30 cellular contexts compared by ENCODE assay signal in genomic region chr1:247518613-247518891, GRCh38. TPM values are rescaled to one million over a fixed set of nuclear protein-coding genes. Genes with fewer than 3 reads are reported as not detected.
"Had no signal": no experiment of that assay in that cellular context is flagged by ENCODE, and none has a peak within 500 bp of the region (broad histone marks: within the 10 kb centered on the region; RNA-seq: fewer than 3 reads in every experiment).

No MANE protein-coding gene starts in this region.

- H3K36me3 Mint-ChIP-seq: mesothelial cell of epicardium; naive B cell; neural progenitor cell; stimulated activated effector memory CD8-positive, alpha-beta T cell treated with anti-CD3 and anti-CD28 coated beads, Interleukin-12 subunit alpha, Interleukin-12 subunit beta, amount 100 ng/mL, for 72 hours; type B pancreatic cell had no signal

- H3K36me3 ChIP-seq: lower lobe of right lung, neural progenitor cell, pancreas, prostate gland, sigmoid colon, spleen, suprapubic skin, tibial nerve, uterus had no signal

- DNase-seq: hypothalamus; kidney glomerular epithelial cell; left cardiac atrium; lower lobe of right lung; mammary epithelial cell; mesenchymal stem cell; natural killer cell; nephron progenitor cell; nucleus accumbens; sigmoid colon; small intestine; spleen; stimulated activated CD4-positive, alpha-beta T cell treated with anti-CD3 and anti-CD28 coated beads, Interleukin-4, amount 100 ng/mL, for 24 hours; stimulated activated naive CD4-positive, alpha-beta T cell; uterus had no signal

- H3K4me3 ChIP-seq: neural progenitor cell, prostate gland, sigmoid colon, suprapubic skin, tibial nerve, uterus had no signal

- FAIRE-seq: keratinocyte, pancreas, small intestine had no signal

- H3K9me3 Mint-ChIP-seq: natural killer cell; stimulated activated effector memory CD8-positive, alpha-beta T cell treated with anti-CD3 and anti-CD28 coated beads, Interleukin-12 subunit alpha, Interleukin-12 subunit beta, amount 100 ng/mL, for 72 hours had no signal

- H3K4me2 ChIP-seq: neural progenitor cell had no signal

- H3K27ac ChIP-seq: lower lobe of right lung, neural progenitor cell, pancreas, prostate gland, sigmoid colon, suprapubic skin, tibial nerve, uterus had no signal

- H3K9me3 ChIP-seq: lower lobe of right lung, pancreas, prostate gland, sigmoid colon, suprapubic skin, uterus had no signal

- H3K9ac ChIP-seq: neural progenitor cell had no signal

- H3K27me3 ChIP-seq: neural progenitor cell, pancreas, suprapubic skin, tibial nerve, uterus had no signal

- H3K4me3 Mint-ChIP-seq: mesothelial cell of epicardium; nephron progenitor cell; neural progenitor cell; stimulated activated effector memory CD8-positive, alpha-beta T cell treated with anti-CD3 and anti-CD28 coated beads, Interleukin-12 subunit alpha, Interleukin-12 subunit beta, amount 100 ng/mL, for 72 hours; stimulated activated naive CD8-positive, alpha-beta T cell treated with anti-CD3 and anti-CD28 coated beads, Interleukin-15, Interleukin-2, amounts not matched to agents 100 ng/mL and 50 ng/mL, for 24 hours; type B pancreatic cell had no signal

- H2AFZ ChIP-seq: neural progenitor cell had no signal

- H3K27ac Mint-ChIP-seq: mesothelial cell of epicardium; naive B cell; natural killer cell; nephron progenitor cell; neural progenitor cell; stimulated activated effector memory CD8-positive, alpha-beta T cell treated with anti-CD3 and anti-CD28 coated beads, Interleukin-12 subunit alpha, Interleukin-12 subunit beta, amount 100 ng/mL, for 72 hours; stimulated activated naive CD8-positive, alpha-beta T cell treated with anti-CD3 and anti-CD28 coated beads, Interleukin-15, Interleukin-2, amounts not matched to agents 100 ng/mL and 50 ng/mL, for 24 hours; type B pancreatic cell had no signal

- H3K4me1 Mint-ChIP-seq: mesothelial cell of epicardium; naive B cell; nephron progenitor cell; neural progenitor cell; stimulated activated effector memory CD8-positive, alpha-beta T cell treated with anti-CD3 and anti-CD28 coated beads, Interleukin-12 subunit alpha, Interleukin-12 subunit beta, amount 100 ng/mL, for 72 hours had no signal

- H3K27me3 Mint-ChIP-seq: type B pancreatic cell had no signal

- ATAC-seq: left cardiac atrium, left lobe of liver had no signal

- H3K4me1 ChIP-seq: lower lobe of right lung, pancreas, prostate gland, sigmoid colon, spleen, suprapubic skin, tibial nerve, uterus had no signal

RNA-seq across cellular contexts. Expression of gene OR2C3, which starts 17.7 kb away (rescaled TPM):
- total RNA-seq: left cardiac atrium, left lobe of liver, mammary epithelial cell, mesothelial cell of epicardium, natural killer cell, osteoblast, pancreas, sigmoid colon, suprapubic skin had no signal
- polyA plus RNA-seq: keratinocyte, liver, mammary epithelial cell, sigmoid colon had no signal

RNA-seq across cellular contexts. Expression of gene GCSAML, which starts 30.4 kb away (rescaled TPM):
- total RNA-seq: left lobe of liver, mammary epithelial cell, mesothelial cell of epicardium, osteoblast, suprapubic skin had no signal
- polyA plus RNA-seq: keratinocyte, mammary epithelial cell, right cardiac atrium had no signal
